1 cellular context compared by ENCODE assay signal in genomic region chr2:99775585-99775984, GRCh38.
TF ChIP-seq lines count a peak whose summit lies in the region.

No MANE protein-coding gene starts in this region.

TF ChIP-seq in IMR-90, 13 proteins besides CTCF, POLR2A, EP300 and RAD21 (continued from another document):
- no peak for TF ChIP-seq USF2 (IDR thresholded peaks at IDR 0.05; ENCODE audit: low read depth, low read length)
